Comparison of ENCODE assay signal across 1 cellular context in the genomic region with DNA sequence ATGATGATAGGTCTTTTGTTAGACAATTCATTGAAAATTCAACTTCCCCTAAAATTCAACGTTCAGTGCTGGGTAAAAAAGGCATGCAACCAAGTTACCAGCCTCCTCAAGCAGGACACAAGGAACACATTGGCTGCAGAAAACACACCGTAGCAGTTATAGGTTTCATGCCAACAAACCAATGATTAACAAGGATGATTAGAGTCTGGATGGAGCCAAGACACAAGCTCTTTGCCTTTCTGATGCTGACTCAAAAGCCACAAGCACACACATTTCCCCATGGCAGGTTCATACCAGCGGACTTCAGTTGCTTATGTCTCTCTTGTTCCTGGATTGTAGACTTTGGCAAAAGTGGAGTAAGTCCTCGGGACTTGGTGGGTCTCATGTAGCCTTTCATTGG.
TF ChIP-seq lines count a peak whose summit lies in the region.

No MANE protein-coding gene starts in this region.

TF ChIP-seq in GM23338, 12 proteins besides CTCF, POLR2A, EP300 and RAD21 (continued from another document):
- TF ChIP-seq, protein P1, sequence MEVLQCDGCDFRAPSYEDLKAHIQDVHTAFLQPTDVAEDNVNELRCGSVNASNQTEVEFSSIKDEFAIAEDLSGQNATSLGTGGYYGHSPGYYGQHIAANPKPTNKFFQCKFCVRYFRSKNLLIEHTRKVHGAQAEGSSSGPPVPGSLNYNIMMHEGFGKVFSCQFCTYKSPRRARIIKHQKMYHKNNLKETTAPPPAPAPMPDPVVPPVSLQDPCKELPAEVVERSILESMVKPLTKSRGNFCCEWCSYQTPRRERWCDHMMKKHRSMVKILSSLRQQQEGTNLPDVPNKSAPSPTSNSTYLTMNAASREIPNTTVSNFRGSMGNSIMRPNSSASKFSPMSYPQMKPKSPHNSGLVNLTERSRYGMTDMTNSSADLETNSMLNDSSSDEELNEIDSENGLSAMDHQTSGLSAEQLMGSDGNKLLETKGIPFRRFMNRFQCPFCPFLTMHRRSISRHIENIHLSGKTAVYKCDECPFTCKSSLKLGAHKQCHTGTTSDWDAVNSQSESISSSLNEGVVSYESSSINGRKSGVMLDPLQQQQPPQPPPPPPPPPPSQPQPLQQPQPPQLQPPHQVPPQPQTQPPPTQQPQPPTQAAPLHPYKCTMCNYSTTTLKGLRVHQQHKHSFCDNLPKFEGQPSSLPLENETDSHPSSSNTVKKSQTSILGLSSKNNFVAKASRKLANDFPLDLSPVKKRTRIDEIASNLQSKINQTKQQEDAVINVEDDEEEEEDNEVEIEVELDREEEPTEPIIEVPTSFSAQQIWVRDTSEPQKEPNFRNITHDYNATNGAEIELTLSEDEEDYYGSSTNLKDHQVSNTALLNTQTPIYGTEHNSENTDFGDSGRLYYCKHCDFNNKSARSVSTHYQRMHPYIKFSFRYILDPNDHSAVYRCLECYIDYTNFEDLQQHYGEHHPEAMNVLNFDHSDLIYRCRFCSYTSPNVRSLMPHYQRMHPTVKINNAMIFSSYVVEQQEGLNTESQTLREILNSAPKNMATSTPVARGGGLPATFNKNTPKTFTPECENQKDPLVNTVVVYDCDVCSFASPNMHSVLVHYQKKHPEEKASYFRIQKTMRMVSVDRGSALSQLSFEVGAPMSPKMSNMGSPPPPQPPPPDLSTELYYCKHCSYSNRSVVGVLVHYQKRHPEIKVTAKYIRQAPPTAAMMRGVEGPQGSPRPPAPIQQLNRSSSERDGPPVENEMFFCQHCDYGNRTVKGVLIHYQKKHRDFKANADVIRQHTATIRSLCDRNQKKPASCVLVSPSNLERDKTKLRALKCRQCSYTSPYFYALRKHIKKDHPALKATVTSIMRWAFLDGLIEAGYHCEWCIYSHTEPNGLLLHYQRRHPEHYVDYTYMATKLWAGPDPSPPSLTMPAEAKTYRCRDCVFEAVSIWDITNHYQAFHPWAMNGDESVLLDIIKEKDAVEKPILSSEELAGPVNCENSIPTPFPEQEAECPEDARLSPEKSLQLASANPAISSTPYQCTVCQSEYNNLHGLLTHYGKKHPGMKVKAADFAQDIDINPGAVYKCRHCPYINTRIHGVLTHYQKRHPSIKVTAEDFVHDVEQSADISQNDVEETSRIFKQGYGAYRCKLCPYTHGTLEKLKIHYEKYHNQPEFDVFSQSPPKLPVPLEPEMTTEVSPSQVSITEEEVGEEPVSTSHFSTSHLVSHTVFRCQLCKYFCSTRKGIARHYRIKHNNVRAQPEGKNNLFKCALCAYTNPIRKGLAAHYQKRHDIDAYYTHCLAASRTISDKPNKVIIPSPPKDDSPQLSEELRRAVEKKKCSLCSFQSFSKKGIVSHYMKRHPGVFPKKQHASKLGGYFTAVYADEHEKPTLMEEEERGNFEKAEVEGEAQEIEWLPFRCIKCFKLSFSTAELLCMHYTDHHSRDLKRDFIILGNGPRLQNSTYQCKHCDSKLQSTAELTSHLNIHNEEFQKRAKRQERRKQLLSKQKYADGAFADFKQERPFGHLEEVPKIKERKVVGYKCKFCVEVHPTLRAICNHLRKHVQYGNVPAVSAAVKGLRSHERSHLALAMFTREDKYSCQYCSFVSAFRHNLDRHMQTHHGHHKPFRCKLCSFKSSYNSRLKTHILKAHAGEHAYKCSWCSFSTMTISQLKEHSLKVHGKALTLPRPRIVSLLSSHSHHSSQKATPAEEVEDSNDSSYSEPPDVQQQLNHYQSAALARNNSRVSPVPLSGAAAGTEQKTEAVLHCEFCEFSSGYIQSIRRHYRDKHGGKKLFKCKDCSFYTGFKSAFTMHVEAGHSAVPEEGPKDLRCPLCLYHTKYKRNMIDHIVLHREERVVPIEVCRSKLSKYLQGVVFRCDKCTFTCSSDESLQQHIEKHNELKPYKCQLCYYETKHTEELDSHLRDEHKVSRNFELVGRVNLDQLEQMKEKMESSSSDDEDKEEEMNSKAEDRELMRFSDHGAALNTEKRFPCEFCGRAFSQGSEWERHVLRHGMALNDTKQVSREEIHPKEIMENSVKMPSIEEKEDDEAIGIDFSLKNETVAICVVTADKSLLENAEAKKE (CRISPR knock-in tag; IDR thresholded peaks at IDR 0.05) = no peak
- TF ChIP-seq EZH2 (IDR thresholded peaks at IDR 0.05; ENCODE audit: low read depth, unreplicated experiment) = no peak
